14 cellular contexts compared by ENCODE assay signal in the genomic region with DNA sequence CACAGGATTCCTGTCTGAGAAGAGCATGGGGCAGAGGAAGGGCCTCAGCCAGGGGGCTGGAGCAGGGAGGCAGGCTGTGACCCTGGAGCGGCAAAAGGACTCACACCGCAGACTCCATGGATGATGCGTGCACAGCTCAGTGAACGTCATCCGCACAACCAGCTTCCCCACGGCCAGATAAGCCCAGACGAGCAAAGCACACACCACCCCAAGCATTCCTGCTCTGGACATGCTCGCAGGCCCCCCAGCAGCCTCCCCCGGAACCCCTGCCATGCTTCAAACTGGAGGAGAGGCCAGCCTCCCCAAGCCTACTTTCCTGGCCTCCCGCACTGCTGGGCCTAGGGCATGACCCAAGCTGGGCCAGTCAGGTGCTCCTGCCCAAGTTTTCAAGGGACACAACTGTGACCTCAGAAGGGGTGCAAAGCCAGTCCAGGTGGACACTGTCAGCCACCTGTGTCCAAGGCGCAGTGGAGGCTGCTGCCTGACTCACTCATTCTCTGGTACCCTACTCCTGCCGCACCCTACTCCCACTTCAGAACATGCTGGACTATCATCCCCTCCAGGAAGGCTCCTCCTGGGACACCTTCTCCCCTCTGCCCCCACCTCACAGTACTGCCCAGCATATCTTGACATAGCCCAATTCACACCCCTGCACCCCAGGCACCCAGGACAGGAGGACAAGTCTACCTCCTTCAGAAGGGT. TPM values are rescaled to one million over a fixed set of nuclear protein-coding genes. Genes with fewer than 3 reads are reported as not detected.
A peak's percentile ranks its signal among the peaks of the same experiment; 100 is the strongest.
DNase-seq lines count a peak whose midpoint lies in the region; ATAC-seq and TF ChIP-seq lines count a peak whose summit lies in the region.
"Had no signal": no experiment of that assay in that cellular context is flagged by ENCODE, and none has a peak within 500 bp of the region (broad histone marks: within the 10 kb centered on the region; RNA-seq: fewer than 3 reads in every experiment).

No MANE protein-coding gene starts in this region.

- H3K36me3 ChIP-seq in parathyroid adenoma (ENCODE audit: control insufficient read depth, insufficient read depth, low read length) (no peaks in the 10 kb centered on the region), MM.1S (replicated peaks; ENCODE audit: insufficient read depth, low read length) (no peaks in the 10 kb centered on the region)

- no peaks in the 10 kb centered on the region for H3K27me3 ChIP-seq in parathyroid adenoma (ENCODE audit: control insufficient read depth, insufficient read depth, low read length)
- H3K27me3 ChIP-seq in MM.1S (replicated peaks; ENCODE audit: insufficient read depth, low read length): peaks cover 9% of the 10 kb centered on the region

- H3F3A ChIP-seq in MM.1S (ENCODE audit: insufficient read depth, low read length): no peaks in the 10 kb centered on the region

- peaks cover 59% of the 10 kb centered on the region for H3K79me2 ChIP-seq in parathyroid adenoma
- H3K79me2 ChIP-seq in MM.1S (ENCODE audit: low read length): no peaks in the 10 kb centered on the region

- no peak overlapping the region for H3K9ac ChIP-seq in parathyroid adenoma
- no peak overlapping the region for H3K9ac ChIP-seq in MM.1S (ENCODE audit: low read length)

- peaks cover 24% of the 10 kb centered on the region for H3K4me1 ChIP-seq in parathyroid adenoma
- no peaks in the 10 kb centered on the region for H3K4me1 ChIP-seq in MM.1S (ENCODE audit: low read length)

- H3K9me3 ChIP-seq in parathyroid adenoma (ENCODE audit: control insufficient read depth, low read length) (no peaks in the 10 kb centered on the region), MM.1S (replicated peaks; ENCODE audit: insufficient read depth, low read length) (no peaks in the 10 kb centered on the region)

- no peaks in the 10 kb centered on the region for H4K20me1 ChIP-seq in MM.1S (ENCODE audit: insufficient read depth, low read length)

- H3K27ac ChIP-seq in parathyroid adenoma (peak overlapping the region; percentile 30), MM.1S (ENCODE audit: low read length) (no peak overlapping the region)

- DNase-seq in left cardiac atrium (peak; percentile 23), Right ventricle myocardium inferior (ENCODE audit: missing footprints) (no peak), fibroblast of the aortic adventitia (ENCODE audit: low read depth) (peak; percentile 45), MM.1S (no peak), foreskin fibroblast (no peak), NCI-H1436 treated with DMSO at 0.1 percent for 48 hours (lab: John Stamatoyannopoulos, UW) (no peak)
- DNase-seq: activated CD8-positive, alpha-beta memory T cell treated with anti-CD3 and anti-CD28 coated beads, Interleukin-2, amount 10 ng/mL, durations not matched to agents 7 days and 5 days; kidney glomerular epithelial cell; stimulated activated CD4-positive, alpha-beta T cell treated with anti-CD3 and anti-CD28 coated beads, Interleukin-15, amount 100 ng/mL, for 24 hours had no signal

- H3K9me2 ChIP-seq in MM.1S (replicated peaks; ENCODE audit: insufficient read depth, low read length): no peaks in the 10 kb centered on the region

- H3K4me3 ChIP-seq in fibroblast of the aortic adventitia (ENCODE audit: low read depth, low read length) (no peak overlapping the region), parathyroid adenoma (ENCODE audit: low read depth, low read length) (no peak overlapping the region), MM.1S (ENCODE audit: low read length) (no peak overlapping the region), foreskin fibroblast (ENCODE audit: low read depth in 1 of 2, low read length in 2 of 2) (no peak overlapping the region)

- TF ChIP-seq CTCF in fibroblast of the aortic adventitia (IDR thresholded peaks at IDR 0.05; ENCODE audit: insufficient read depth, low read length) (no peak), parathyroid adenoma (IDR thresholded peaks at IDR 0.05) (no peak), MM.1S (IDR thresholded peaks at IDR 0.05; ENCODE audit: low read length) (no peak), foreskin fibroblast (IDR thresholded peaks at IDR 0.05; ENCODE audit: low read depth, low read length) (no peak)

- intact Hi-C loops in left cardiac atrium (cut with DNase I) (no loop called here), Right ventricle myocardium inferior (cut with DNase I) (loop anchor here (5.0 kb wide), 1 partner anchor 61 kb away; no protein-coding TSS in a partner anchor)

- H3K4me2 ChIP-seq in parathyroid adenoma (ENCODE audit: low read length): no peak overlapping the region
- H3K4me2 ChIP-seq in MM.1S (ENCODE audit: low read depth, low read length): no peak overlapping the region

- H2AFZ ChIP-seq in parathyroid adenoma (no peak overlapping the region), MM.1S (ENCODE audit: low read length) (no peak overlapping the region)

- ATAC-seq in left cardiac atrium (no peak), Right ventricle myocardium inferior (no peak), HG02642 (IDR thresholded peaks at IDR 0.05; ENCODE audit: poor library complexity, unreplicated experiment) (no peak)
- ATAC-seq: activated CD8-positive, alpha-beta memory T cell treated with anti-CD3 and anti-CD28 coated beads, Interleukin-2, amount 10 ng/mL, durations not matched to agents 7 days and 5 days had no signal

RNA-seq across cellular contexts. Expression of gene BCAR1, which starts 4.8 kb away (rescaled TPM):
- total RNA-seq in left cardiac atrium: 10 to 100 TPM; 46.5 to 65.9 TPM
- total RNA-seq in Right ventricle myocardium inferior: 76.7 TPM
- 26.9 and 33.4 TPM in 2 replicates for total RNA-seq in fibroblast of the aortic adventitia (ENCODE audit: low replicate concordance)

RNA-seq across cellular contexts. Expression of gene CTRB1, which starts 27.9 kb away (rescaled TPM):
- 1 to 10 TPM in 1 of 2 donors, under 1 TPM in 1; 0.39 to 1.4 TPM for total RNA-seq in left cardiac atrium
- total RNA-seq in Right ventricle myocardium inferior: not detected
- total RNA-seq in fibroblast of the aortic adventitia (ENCODE audit: low replicate concordance): not detected in 2 replicates
- total RNA-seq: activated CD8-positive, alpha-beta memory T cell treated with anti-CD3 and anti-CD28 coated beads, Interleukin-2, amount 10 ng/mL, durations not matched to agents 7 days and 5 days; dermis microvascular lymphatic vessel endothelial cell; NCI-H460; subcutaneous adipose tissue had no signal

RNA-seq across cellular contexts. Expression of gene CTRB2, which starts 39.7 kb away (rescaled TPM):
- total RNA-seq in left cardiac atrium (not detected), Right ventricle myocardium inferior (not detected), fibroblast of the aortic adventitia (ENCODE audit: low replicate concordance) (not detected in 2 replicates)
- total RNA-seq: activated CD8-positive, alpha-beta memory T cell treated with anti-CD3 and anti-CD28 coated beads, Interleukin-2, amount 10 ng/mL, durations not matched to agents 7 days and 5 days; dermis microvascular lymphatic vessel endothelial cell; NCI-H460; subcutaneous adipose tissue had no signal

Comparison
In these comparisons a context has a peak if more than half of its experiments do, and no peak if none do; other contexts are left out.
1. DNase-seq: peak in left cardiac atrium (single experiment) and fibroblast of the aortic adventitia (single experiment); none in Right ventricle myocardium inferior (single experiment), MM.1S (single experiment), foreskin fibroblast (0 of 2) and NCI-H1436 treated with DMSO at 0.1 percent for 48 hours (single experiment).